1 cellular context compared by ENCODE assay signal in the genomic region with DNA sequence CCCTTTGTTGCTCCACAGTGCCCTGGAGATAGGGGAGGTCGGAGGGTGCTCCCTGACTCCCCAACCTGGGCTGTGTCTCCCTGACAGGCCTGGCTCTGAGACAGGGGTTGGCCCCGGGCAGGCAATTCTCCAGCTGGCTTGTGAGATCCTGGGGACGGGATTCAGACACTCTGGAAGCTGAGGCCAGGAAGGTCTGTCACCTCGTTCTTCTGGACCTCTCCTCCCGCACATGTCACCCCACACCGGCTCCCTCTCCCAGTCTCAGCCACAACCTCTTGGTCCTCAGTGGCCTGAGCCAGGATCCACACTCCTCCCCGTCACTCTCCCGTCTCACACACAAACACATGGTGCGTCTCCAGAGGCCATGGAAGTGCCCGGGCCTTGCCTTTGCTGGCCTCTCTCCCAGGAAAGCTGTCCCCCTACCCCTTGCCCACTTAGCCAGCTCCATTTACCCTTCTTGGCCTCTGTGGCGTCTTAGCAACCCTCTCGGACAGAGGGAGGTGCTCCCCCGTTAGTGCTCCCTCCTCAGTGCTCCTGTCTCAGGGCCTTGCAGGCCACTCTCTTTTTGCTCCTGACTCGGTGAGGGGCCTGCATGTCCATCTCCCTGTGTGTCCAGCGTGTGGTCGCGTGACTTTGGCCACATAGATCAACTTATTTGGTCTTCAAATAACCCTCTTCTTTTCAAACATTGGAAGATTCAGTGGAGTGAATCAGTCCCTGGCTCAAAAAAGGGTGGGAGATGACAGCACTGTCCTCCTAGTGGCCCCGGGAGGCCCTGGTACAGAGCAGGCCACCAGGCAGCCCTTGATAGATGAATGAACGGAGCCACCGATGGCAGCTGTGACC.
A peak's percentile ranks its signal among the peaks of the same experiment; 100 is the strongest.
TF ChIP-seq lines count a peak whose summit lies in the region.

No MANE protein-coding gene starts in this region.

TF ChIP-seq in GM12878, 131 proteins besides CTCF, POLR2A, EP300 and RAD21:
- TF ChIP-seq NFXL1 (IDR thresholded peaks at IDR 0.05; ENCODE audit: borderline replicate concordance) (0 out of 2 replicates have a peak, but pooled peaks have one; percentile 40), NBN (IDR thresholded peaks at IDR 0.05) (no peak)
TF ChIP-seq in GM12878: peak in this region for 1.
